ENCODE assay signal across 3 cellular contexts in the genomic region with DNA sequence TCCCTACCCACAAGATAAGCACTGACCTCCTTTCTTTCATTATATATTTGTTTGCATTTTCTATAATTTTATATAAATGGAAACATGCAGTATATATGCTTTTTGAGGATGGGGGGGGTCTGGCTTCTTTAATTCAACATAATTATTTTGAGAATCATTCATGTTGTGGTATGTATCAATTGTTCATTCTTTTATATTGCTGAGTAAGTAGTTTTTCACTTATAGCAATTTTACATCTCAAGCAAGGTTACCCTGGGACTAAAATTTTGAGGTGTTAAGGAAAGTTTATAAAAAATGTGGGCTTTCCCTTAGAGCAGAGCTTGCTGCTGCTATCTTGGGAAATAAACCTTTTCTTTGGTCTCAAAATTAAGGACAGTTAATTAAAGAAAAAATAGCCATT.
TF ChIP-seq lines count a peak whose summit lies in the region.

No MANE protein-coding gene starts in this region.

TF ChIP-seq in HepG2, 621 proteins besides CTCF, POLR2A, EP300 and RAD21:
- no peak for TF ChIP-seq ZNF383 (CRISPR knock-in tag; IDR thresholded peaks at IDR 0.05; ENCODE audit: borderline replicate concordance)
- TF ChIP-seq MAFK (conservative IDR thresholded peaks at IDR 0.05 in 1 of 2, IDR thresholded peaks at IDR 0.05 in 1 of 2; ENCODE audit: low read length in 2 of 2): peak; percentile 98 to 99
- TF ChIP-seq MYNN (CRISPR knock-in tag; IDR thresholded peaks at IDR 0.05; ENCODE audit: low read depth): no peak
- TF ChIP-seq MAFF (IDR thresholded peaks at IDR 0.05; ENCODE audit: low read depth, low read length): peak; percentile 98
TF ChIP-seq in HepG2: peak in this region for 2.

TF ChIP-seq in GM12878, 131 proteins besides CTCF, POLR2A, EP300 and RAD21 (continues in another document):
- no peak for TF ChIP-seq CBX5 (IDR thresholded peaks at IDR 0.05; ENCODE audit: low read depth)
- TF ChIP-seq, protein P1, sequence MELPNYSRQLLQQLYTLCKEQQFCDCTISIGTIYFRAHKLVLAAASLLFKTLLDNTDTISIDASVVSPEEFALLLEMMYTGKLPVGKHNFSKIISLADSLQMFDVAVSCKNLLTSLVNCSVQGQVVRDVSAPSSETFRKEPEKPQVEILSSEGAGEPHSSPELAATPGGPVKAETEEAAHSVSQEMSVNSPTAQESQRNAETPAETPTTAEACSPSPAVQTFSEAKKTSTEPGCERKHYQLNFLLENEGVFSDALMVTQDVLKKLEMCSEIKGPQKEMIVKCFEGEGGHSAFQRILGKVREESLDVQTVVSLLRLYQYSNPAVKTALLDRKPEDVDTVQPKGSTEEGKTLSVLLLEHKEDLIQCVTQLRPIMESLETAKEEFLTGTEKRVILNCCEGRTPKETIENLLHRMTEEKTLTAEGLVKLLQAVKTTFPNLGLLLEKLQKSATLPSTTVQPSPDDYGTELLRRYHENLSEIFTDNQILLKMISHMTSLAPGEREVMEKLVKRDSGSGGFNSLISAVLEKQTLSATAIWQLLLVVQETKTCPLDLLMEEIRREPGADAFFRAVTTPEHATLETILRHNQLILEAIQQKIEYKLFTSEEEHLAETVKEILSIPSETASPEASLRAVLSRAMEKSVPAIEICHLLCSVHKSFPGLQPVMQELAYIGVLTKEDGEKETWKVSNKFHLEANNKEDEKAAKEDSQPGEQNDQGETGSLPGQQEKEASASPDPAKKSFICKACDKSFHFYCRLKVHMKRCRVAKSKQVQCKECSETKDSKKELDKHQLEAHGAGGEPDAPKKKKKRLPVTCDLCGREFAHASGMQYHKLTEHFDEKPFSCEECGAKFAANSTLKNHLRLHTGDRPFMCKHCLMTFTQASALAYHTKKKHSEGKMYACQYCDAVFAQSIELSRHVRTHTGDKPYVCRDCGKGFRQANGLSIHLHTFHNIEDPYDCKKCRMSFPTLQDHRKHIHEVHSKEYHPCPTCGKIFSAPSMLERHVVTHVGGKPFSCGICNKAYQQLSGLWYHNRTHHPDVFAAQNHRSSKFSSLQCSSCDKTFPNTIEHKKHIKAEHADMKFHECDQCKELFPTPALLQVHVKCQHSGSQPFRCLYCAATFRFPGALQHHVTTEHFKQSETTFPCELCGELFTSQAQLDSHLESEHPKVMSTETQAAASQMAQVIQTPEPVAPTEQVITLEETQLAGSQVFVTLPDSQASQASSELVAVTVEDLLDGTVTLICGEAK (IDR thresholded peaks at IDR 0.05; ENCODE audit: borderline replicate concordance): no peak
- no peak for TF ChIP-seq IRF4 (IDR thresholded peaks at IDR 0.05; ENCODE audit: low read depth, low read length)
- TF ChIP-seq, protein P2, sequence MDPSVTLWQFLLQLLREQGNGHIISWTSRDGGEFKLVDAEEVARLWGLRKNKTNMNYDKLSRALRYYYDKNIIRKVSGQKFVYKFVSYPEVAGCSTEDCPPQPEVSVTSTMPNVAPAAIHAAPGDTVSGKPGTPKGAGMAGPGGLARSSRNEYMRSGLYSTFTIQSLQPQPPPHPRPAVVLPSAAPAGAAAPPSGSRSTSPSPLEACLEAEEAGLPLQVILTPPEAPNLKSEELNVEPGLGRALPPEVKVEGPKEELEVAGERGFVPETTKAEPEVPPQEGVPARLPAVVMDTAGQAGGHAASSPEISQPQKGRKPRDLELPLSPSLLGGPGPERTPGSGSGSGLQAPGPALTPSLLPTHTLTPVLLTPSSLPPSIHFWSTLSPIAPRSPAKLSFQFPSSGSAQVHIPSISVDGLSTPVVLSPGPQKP (IDR thresholded peaks at IDR 0.05; ENCODE audit: low read depth, low read length): no peak
- no peak for TF ChIP-seq EED (IDR thresholded peaks at IDR 0.05; ENCODE audit: low read depth)
- TF ChIP-seq JUNB (IDR thresholded peaks at IDR 0.05): no peak
- no peak for TF ChIP-seq SIN3A (IDR thresholded peaks at IDR 0.05; ENCODE audit: low read depth, low read length)
- no peak for TF ChIP-seq ETV6 (conservative IDR thresholded peaks at IDR 0.05 in 1 of 2, IDR thresholded peaks at IDR 0.05 in 1 of 2; ENCODE audit: borderline replicate concordance in 1 of 2, low read depth in 1 of 2)
- TF ChIP-seq CBX3 (IDR thresholded peaks at IDR 0.05; ENCODE audit: borderline replicate concordance, low read depth): no peak
- no peak for TF ChIP-seq BACH1 (IDR thresholded peaks at IDR 0.05; ENCODE audit: borderline replicate concordance)
- TF ChIP-seq, protein P3, sequence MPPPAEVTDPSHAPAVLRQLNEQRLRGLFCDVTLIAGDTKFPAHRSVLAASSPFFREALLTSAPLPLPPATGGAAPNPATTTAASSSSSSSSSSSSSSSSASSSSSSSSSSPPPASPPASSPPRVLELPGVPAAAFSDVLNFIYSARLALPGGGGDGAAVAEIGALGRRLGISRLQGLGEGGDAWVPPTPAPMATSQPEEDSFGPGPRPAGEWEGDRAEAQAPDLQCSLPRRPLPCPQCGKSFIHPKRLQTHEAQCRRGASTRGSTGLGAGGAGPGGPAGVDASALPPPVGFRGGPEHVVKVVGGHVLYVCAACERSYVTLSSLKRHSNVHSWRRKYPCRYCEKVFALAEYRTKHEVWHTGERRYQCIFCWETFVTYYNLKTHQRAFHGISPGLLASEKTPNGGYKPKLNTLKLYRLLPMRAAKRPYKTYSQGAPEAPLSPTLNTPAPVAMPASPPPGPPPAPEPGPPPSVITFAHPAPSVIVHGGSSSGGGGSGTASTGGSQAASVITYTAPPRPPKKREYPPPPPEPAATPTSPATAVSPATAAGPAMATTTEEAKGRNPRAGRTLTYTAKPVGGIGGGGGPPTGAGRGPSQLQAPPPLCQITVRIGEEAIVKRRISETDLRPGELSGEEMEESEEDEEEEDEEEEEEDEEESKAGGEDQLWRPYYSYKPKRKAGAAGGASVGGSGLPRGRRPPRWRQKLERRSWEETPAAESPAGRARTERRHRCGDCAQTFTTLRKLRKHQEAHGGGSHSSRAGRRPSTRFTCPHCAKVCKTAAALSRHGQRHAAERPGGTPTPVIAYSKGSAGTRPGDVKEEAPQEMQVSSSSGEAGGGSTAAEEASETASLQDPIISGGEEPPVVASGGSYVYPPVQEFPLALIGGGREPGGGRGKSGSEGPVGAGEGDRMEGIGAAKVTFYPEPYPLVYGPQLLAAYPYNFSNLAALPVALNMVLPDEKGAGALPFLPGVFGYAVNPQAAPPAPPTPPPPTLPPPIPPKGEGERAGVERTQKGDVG (CRISPR knock-in tag; IDR thresholded peaks at IDR 0.05): no peak
- TF ChIP-seq RAD51 (IDR thresholded peaks at IDR 0.05): no peak

TF ChIP-seq in H1, 55 proteins besides CTCF, POLR2A, EP300 and RAD21:
- no peak for TF ChIP-seq FOSL1 (IDR thresholded peaks at IDR 0.05; ENCODE audit: insufficient read depth, low read depth, low read length)
- TF ChIP-seq, protein P4, sequence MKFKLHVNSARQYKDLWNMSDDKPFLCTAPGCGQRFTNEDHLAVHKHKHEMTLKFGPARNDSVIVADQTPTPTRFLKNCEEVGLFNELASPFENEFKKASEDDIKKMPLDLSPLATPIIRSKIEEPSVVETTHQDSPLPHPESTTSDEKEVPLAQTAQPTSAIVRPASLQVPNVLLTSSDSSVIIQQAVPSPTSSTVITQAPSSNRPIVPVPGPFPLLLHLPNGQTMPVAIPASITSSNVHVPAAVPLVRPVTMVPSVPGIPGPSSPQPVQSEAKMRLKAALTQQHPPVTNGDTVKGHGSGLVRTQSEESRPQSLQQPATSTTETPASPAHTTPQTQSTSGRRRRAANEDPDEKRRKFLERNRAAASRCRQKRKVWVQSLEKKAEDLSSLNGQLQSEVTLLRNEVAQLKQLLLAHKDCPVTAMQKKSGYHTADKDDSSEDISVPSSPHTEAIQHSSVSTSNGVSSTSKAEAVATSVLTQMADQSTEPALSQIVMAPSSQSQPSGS (IDR thresholded peaks at IDR 0.05; ENCODE audit: low read length): no peak
- TF ChIP-seq CTBP2 (IDR thresholded peaks at IDR 0.05; ENCODE audit: borderline replicate concordance, insufficient read depth, insufficient read length, low read length): no peak
- TF ChIP-seq SP2 (IDR thresholded peaks at IDR 0.05; ENCODE audit: low read length): no peak
- TF ChIP-seq MAFK (IDR thresholded peaks at IDR 0.05; ENCODE audit: low read depth, low read length): peak; percentile 67; the same call in 1 of the 2 replicates
